7 cellular contexts compared by ENCODE assay signal in genomic region chr18:36950282-36950681, GRCh38.
"Had no signal": no experiment of that assay in that cellular context is flagged by ENCODE, and none has a peak within 500 bp of the region (broad histone marks: within the 10 kb centered on the region; RNA-seq: fewer than 3 reads in every experiment).

No MANE protein-coding gene starts in this region.

- H3K27ac Mint-ChIP-seq: IgD-negative memory B cell had no signal

- H3K27me3 Mint-ChIP-seq: IgD-negative memory B cell had no signal

- H3K4me3 Mint-ChIP-seq: IgD-negative memory B cell had no signal

- H3K27ac ChIP-seq: HL-60 had no signal

- ATAC-seq: HepG2 had no signal

- H3K9me3 Mint-ChIP-seq: IgD-negative memory B cell had no signal

- DNase-seq: IMR-90, KBM-7, KG1 had no signal

- FAIRE-seq: HepG2, HTR-8/SVneo had no signal
